Comparison of ENCODE assay signal across 10 cellular contexts in the genomic region with DNA sequence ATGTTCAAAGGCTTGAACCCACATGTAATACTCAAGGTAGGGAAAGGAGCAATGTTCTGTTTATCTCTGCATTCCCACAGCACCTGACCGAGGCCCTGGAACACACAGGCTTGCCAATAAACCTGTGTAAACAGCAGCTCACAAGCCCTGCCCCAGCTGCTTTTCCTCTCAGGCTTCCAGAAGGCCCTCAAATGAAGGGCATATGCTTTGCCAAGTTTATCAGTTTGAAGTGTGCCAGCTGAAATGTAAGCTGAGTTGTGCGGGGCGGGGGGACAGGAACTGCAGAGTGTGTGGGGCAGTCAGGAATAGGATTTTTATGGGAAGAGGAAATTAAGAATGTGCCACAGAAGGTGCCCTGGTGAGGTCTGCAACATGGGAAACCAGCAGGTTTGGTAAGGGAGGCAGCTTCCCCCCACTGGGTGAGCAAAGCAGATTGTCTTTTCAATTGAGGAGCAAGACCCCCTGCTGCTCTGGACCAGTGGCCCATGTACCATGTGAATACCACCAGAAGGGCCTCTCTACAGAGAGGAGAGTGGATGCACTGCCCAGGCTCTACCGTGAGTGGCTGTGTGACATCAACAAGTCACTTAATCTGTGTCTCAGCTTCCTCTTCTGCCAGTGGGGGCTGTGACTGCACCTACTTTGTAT.
DNase-seq lines count a peak whose midpoint lies in the region; ATAC-seq and TF ChIP-seq lines count a peak whose summit lies in the region.
"Had no signal": no experiment of that assay in that cellular context is flagged by ENCODE, and none has a peak within 500 bp of the region (broad histone marks: within the 10 kb centered on the region; RNA-seq: fewer than 3 reads in every experiment).

No MANE protein-coding gene starts in this region.

- H3K4me3 Mint-ChIP-seq in activated naive CD4-positive, alpha-beta T cell treated with anti-CD3 and anti-CD28 coated beads for 36 hours, result no peak overlapping the region

- H3K4me1 Mint-ChIP-seq in activated naive CD4-positive, alpha-beta T cell treated with anti-CD3 and anti-CD28 coated beads for 36 hours (ENCODE audit: low read depth), result no peaks in the 10 kb centered on the region

- no peak for ATAC-seq in GM18498 (IDR thresholded peaks at IDR 0.05; ENCODE audit: unreplicated experiment)

- no peaks in the 10 kb centered on the region for H3K36me3 Mint-ChIP-seq in activated naive CD4-positive, alpha-beta T cell treated with anti-CD3 and anti-CD28 coated beads for 36 hours (ENCODE audit: low read depth)

- CTCF ChIA-PET in activated naive CD4-positive, alpha-beta T cell treated with anti-CD3 and anti-CD28 coated beads for 36 hours (lab: Charles Lee), result no interaction called here

- no peak for TF ChIP-seq CTCF in LNCaP clone FGC (IDR thresholded peaks at IDR 0.05; ENCODE audit: control insufficient read depth, extremely low read depth, insufficient read depth)

- H3K27me3 Mint-ChIP-seq in activated naive CD4-positive, alpha-beta T cell treated with anti-CD3 and anti-CD28 coated beads for 36 hours (ENCODE audit: low read depth), result peaks cover 6% of the 10 kb centered on the region

- intact Hi-C loops in activated naive CD4-positive, alpha-beta T cell treated with anti-CD3 and anti-CD28 coated beads for 36 hours (cut with micrococcal nuclease), result no loop called here

- H3K4me3 ChIP-seq in LNCaP clone FGC (ENCODE audit: low read depth, low read length), result no peak overlapping the region
- H3K4me3 ChIP-seq: dorsolateral prefrontal cortex, ovary had no signal

- no peak overlapping the region for H3K27ac Mint-ChIP-seq in activated naive CD4-positive, alpha-beta T cell treated with anti-CD3 and anti-CD28 coated beads for 36 hours

- H3K9me3 Mint-ChIP-seq in activated naive CD4-positive, alpha-beta T cell treated with anti-CD3 and anti-CD28 coated beads for 36 hours, result no peaks in the 10 kb centered on the region

- DNase-seq in LNCaP clone FGC (ENCODE audit: low read depth) (peak; percentile 97), NCI-H2196 (lab: John Stamatoyannopoulos, UW; ENCODE audit: unreplicated experiment) (peak; percentile 91), dermis blood vessel endothelial cell (peak; percentile 60), renal cortical epithelial cell (ENCODE audit: low read depth) (peak; percentile 39), ACHN (no peak)
- DNase-seq in stimulated activated CD4-positive, alpha-beta T cell treated with anti-CD3 and anti-CD28 coated beads, Interleukin-4, amount 100 ng/mL, for 1 hour, result no peak
- no peak for DNase-seq in activated naive CD4-positive, alpha-beta T cell treated with anti-CD3 and anti-CD28 coated beads for 36 hours
- DNase-seq: ovary had no signal

- in situ Hi-C loops in ACHN (cut with HindIII; ENCODE audit: low pct_ligation_motif_present, low pct_unique_long_range_greater_than_20kb, low sequenced_read_pairs), result no loop called here

Comparison
In these comparisons a context has a peak if more than half of its experiments do, and no peak if none do; other contexts are left out.
1. DNase-seq: peak in LNCaP clone FGC (single experiment), NCI-H2196 (single experiment), dermis blood vessel endothelial cell (single experiment) and renal cortical epithelial cell (single experiment); none in ACHN (single experiment), stimulated activated CD4-positive, alpha-beta T cell treated with anti-CD3 and anti-CD28 coated beads, Interleukin-4, amount 100 ng/mL, for 1 hour (single experiment) and activated naive CD4-positive, alpha-beta T cell treated with anti-CD3 and anti-CD28 coated beads for 36 hours (single experiment).